Comparison of ENCODE assay signal across 8 cellular contexts in the genomic region with DNA sequence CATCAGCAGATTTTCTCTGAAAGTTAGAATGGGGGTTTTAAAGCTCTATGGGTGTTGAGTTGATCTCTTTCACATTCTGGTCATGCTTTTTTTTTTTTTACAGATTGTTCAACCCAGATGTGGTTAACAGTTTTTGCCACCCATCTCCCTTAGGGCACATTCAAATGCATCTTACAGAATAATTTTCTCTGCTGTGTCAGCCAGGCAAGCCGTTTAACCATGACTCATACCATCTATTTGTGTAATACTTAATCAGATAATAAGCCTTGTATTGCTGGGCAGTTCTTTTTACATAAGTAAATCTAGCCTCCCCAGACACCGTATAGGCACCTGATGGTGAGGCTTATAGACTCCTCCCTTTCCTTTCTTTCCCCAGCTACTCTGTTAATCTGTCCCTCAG.
DNase-seq lines count a peak whose midpoint lies in the region; ATAC-seq and TF ChIP-seq lines count a peak whose summit lies in the region.

No MANE protein-coding gene starts in this region.

- intact Hi-C loops in mammary epithelial cell (cut with micrococcal nuclease) (no loop called here), sciatic nerve (cut with DNase I) (no loop called here)

- no peaks in the 10 kb centered on the region for H3K79me2 ChIP-seq in mammary epithelial cell (ENCODE audit: insufficient read depth, low read length)

- no peak for TF ChIP-seq CTCF in mammary epithelial cell (conservative IDR thresholded peaks at IDR 0.05 in 1 of 2, IDR thresholded peaks at IDR 0.05 in 1 of 2; ENCODE audit: extremely low read depth in 1 of 2, insufficient read depth in 1 of 2, low read depth in 1 of 2, low read length in 2 of 2)

- H3K36me3 ChIP-seq in mammary epithelial cell (ENCODE audit: insufficient read depth, low read length) = no peaks in the 10 kb centered on the region

- no TSS peak for BruUV-seq in mammary epithelial cell (replicated peaks; lab: Mats Ljungman, UMichigan)

- H3K4me1 ChIP-seq in mammary epithelial cell (ENCODE audit: insufficient read depth, low read length) = peaks cover 16% of the 10 kb centered on the region

- dilution Hi-C loops in mammary epithelial cell (cut with HindIII; ENCODE audit: low sequenced_read_pairs) = no loop called here

- CTCF ChIA-PET in mammary epithelial cell (lab: Charles Lee; ENCODE audit: low non-redundant PET) = interaction anchor here (0.6 kb wide), 1 partner anchor 283 kb away, joined by 3 read pairs; no protein-coding TSS in a partner anchor

- no peak overlapping the region for H3K9ac ChIP-seq in mammary epithelial cell (ENCODE audit: insufficient read depth, low read length)

- no peak overlapping the region for H3K27ac ChIP-seq in mammary epithelial cell (ENCODE audit: insufficient read depth, low read depth, low read length)

- no peak overlapping the region for H2AFZ ChIP-seq in mammary epithelial cell (ENCODE audit: low read depth, low read length)

- DNase-seq in NK-92 treated with Interleukin-12 subunit alpha and Interleukin-12 subunit beta, amount 100 ng/mL, for 24 hours (lab: John Stamatoyannopoulos, UW) = peak; percentile 7
- no peak for DNase-seq in NK-92 (lab: John Stamatoyannopoulos, UW; ENCODE audit: unreplicated experiment)
- peak; percentile 29 to 36 for DNase-seq in NCI-H526 (lab: John Stamatoyannopoulos, UW)
- peak; percentile 91 for DNase-seq in mammary epithelial cell
- no peak for DNase-seq in sciatic nerve (ENCODE audit: low spot score)
- no peak for DNase-seq in stimulated activated CD4-positive, alpha-beta T cell treated with anti-CD3 and anti-CD28 coated beads, Interleukin-12 subunit alpha, Interleukin-12 subunit beta, amount 100 ng/mL, for 4 hours
- DNase-seq in NCI-H1105 (lab: John Stamatoyannopoulos, UW) = no peak

- H4K20me1 ChIP-seq in mammary epithelial cell (ENCODE audit: insufficient read depth, low read length) = no peaks in the 10 kb centered on the region

- in situ Hi-C loops in mammary epithelial cell (cut with MboI; ENCODE audit: low sequenced_read_pairs in 2 of 2) = no loop called here

- peaks cover 2% of the 10 kb centered on the region for H3K27me3 ChIP-seq in mammary epithelial cell (ENCODE audit: insufficient read depth, low read length)

- no peaks in the 10 kb centered on the region for H3K9me3 ChIP-seq in mammary epithelial cell (replicated peaks; ENCODE audit: insufficient read depth, low read length)

- 0% methylated on average over 2 of the region's 2 CpGs for WGBS in mammary epithelial cell (ENCODE audit: low coverage, missing lambda C conversion rate)

- ATAC-seq in sciatic nerve (peak; percentile 70), HG03457 (IDR thresholded peaks at IDR 0.05; ENCODE audit: unreplicated experiment) (no peak)

- H3K4me2 ChIP-seq in mammary epithelial cell (ENCODE audit: insufficient read depth, low read depth, low read length) = no peak overlapping the region

- no peak overlapping the region for H3K4me3 ChIP-seq in mammary epithelial cell (replicated peaks in 1 of 3; ENCODE audit: insufficient read depth in 1 of 3, low read depth in 2 of 3, low read length in 3 of 3)

Comparison
In these comparisons a context has a peak if more than half of its experiments do, and no peak if none do; other contexts are left out.
1. DNase-seq: peak in NK-92 treated with Interleukin-12 subunit alpha and Interleukin-12 subunit beta, amount 100 ng/mL, for 24 hours (single experiment), NCI-H526 (2 of 2) and mammary epithelial cell (single experiment); none in NK-92 (single experiment), sciatic nerve (single experiment), stimulated activated CD4-positive, alpha-beta T cell treated with anti-CD3 and anti-CD28 coated beads, Interleukin-12 subunit alpha, Interleukin-12 subunit beta, amount 100 ng/mL, for 4 hours (single experiment) and NCI-H1105 (single experiment).